In genomic region chr19:17302391-17303166, GRCh38 we compare ENCODE assay signal across 8 cellular contexts. TPM values are rescaled to one million over a fixed set of nuclear protein-coding genes. Genes with fewer than 3 reads are reported as not detected.
DNase-seq lines count a peak whose midpoint lies in the region; ATAC-seq and TF ChIP-seq lines count a peak whose summit lies in the region.

No MANE protein-coding gene starts in this region.

- H3K27ac ChIP-seq in Karpas-422 (ENCODE audit: low read length) (peak overlapping the region; percentile 10; the same call in 1 of the 2 replicates), suprapubic skin (peak overlapping the region; percentile 47)

- H3K4me2 ChIP-seq in Karpas-422 (ENCODE audit: low read depth, low read length, poor library complexity, severe bottlenecking): peak overlapping the region; percentile 37

- H3K4me1 ChIP-seq in Karpas-422 (ENCODE audit: low read length) (peaks cover 24% of the 10 kb centered on the region), adipocyte (ENCODE audit: control insufficient read depth, insufficient read depth, low read length) (peaks cover 31% of the 10 kb centered on the region), suprapubic skin (peaks cover 50% of the 10 kb centered on the region)

- H3K9me2 ChIP-seq in Karpas-422 (replicated peaks; ENCODE audit: insufficient read depth, low read length): no peaks in the 10 kb centered on the region

- H3K27me3 ChIP-seq in Karpas-422 (ENCODE audit: low read length): no peaks in the 10 kb centered on the region
- H3K27me3 ChIP-seq in adipocyte (replicated peaks; ENCODE audit: control insufficient read depth, insufficient read depth, low read length): no peaks in the 10 kb centered on the region
- no peaks in the 10 kb centered on the region for H3K27me3 ChIP-seq in kidney epithelial cell (ENCODE audit: control insufficient read depth, insufficient read depth, low read length)
- H3K27me3 ChIP-seq in suprapubic skin: no peaks in the 10 kb centered on the region

- peak overlapping the region; percentile 83 to 88 for H3K4me3 Mint-ChIP-seq in CD14-positive monocyte

- peak overlapping the region; percentile 43; the same call in 1 of the 2 replicates for H3K4me3 ChIP-seq in Karpas-422 (ENCODE audit: low read length)
- peak overlapping the region; percentile 79 for H3K4me3 ChIP-seq in adipocyte (ENCODE audit: low read length)
- peak overlapping the region; percentile 70 for H3K4me3 ChIP-seq in kidney epithelial cell (ENCODE audit: low read depth, low read length)
- peak overlapping the region; percentile 78 for H3K4me3 ChIP-seq in suprapubic skin

- TF ChIP-seq CTCF in CD14-positive monocyte (IDR thresholded peaks at IDR 0.05): no peak
- no peak for TF ChIP-seq CTCF in kidney epithelial cell (IDR thresholded peaks at IDR 0.05; ENCODE audit: insufficient read depth, low read length, poor library complexity, severe bottlenecking)
- no peak for TF ChIP-seq CTCF in suprapubic skin (IDR thresholded peaks at IDR 0.05)

- no peak for TF ChIP-seq EP300 in suprapubic skin (IDR thresholded peaks at IDR 0.05)

- 60% methylated on average over 1 of the region's 29 CpGs for WGBS in suprapubic skin

- peaks cover 6% of the 10 kb centered on the region for H3K79me2 ChIP-seq in Karpas-422 (ENCODE audit: low read length)

- no peaks in the 10 kb centered on the region for H3K27me3 Mint-ChIP-seq in CD14-positive monocyte (ENCODE audit: low read depth in 3 of 3)

- no peaks in the 10 kb centered on the region for H3K9me3 ChIP-seq in Karpas-422 (ENCODE audit: low read length)
- H3K9me3 ChIP-seq in adipocyte (ENCODE audit: control insufficient read depth, low read length): no peaks in the 10 kb centered on the region
- H3K9me3 ChIP-seq in suprapubic skin: no peaks in the 10 kb centered on the region

- H3K9me3 Mint-ChIP-seq in CD14-positive monocyte: peaks cover 4 to 13% (median 11%) of the 10 kb centered on the region in 7 donors

- H3K4me1 Mint-ChIP-seq in CD14-positive monocyte: peaks cover 31% of the 10 kb centered on the region

- H3K36me3 ChIP-seq in Karpas-422 (ENCODE audit: insufficient read depth, low read length) (no peaks in the 10 kb centered on the region; the same call in 1 of the 2 replicates), adipocyte (ENCODE audit: control insufficient read depth, insufficient read depth, low read length, severe bottlenecking) (no peaks in the 10 kb centered on the region), kidney epithelial cell (ENCODE audit: control insufficient read depth, insufficient read depth, low read length) (peaks cover 3% of the 10 kb centered on the region), suprapubic skin (peaks cover 6% of the 10 kb centered on the region)

- peaks cover 12 to 32% of the 10 kb centered on the region in 2 donors for H3K36me3 Mint-ChIP-seq in CD14-positive monocyte

- no peak for TF ChIP-seq POLR2A in suprapubic skin (IDR thresholded peaks at IDR 0.05)

- H3K9ac ChIP-seq in Karpas-422 (ENCODE audit: low read length) (peak overlapping the region; percentile 4; the same call in 1 of the 2 replicates), adipocyte (ENCODE audit: low read length) (peak overlapping the region; percentile 78)

- intact Hi-C loops in CD14-positive monocyte (cut with micrococcal nuclease): loop anchor here in 1 of 2 donors (5.0 kb wide), 1 partner anchor 35 kb away; the partner anchor contains the start of gene GTPBP3

- H4K20me1 ChIP-seq in Karpas-422 (ENCODE audit: insufficient read depth, low read depth, low read length): peaks cover 11% of the 10 kb centered on the region; the same call in 1 of the 2 replicates

- no peak for DNase-seq in CD14-positive monocyte (ENCODE audit: low spot score)
- peak; percentile 67 for DNase-seq in Karpas-422
- no peak for DNase-seq in adipocyte (ENCODE audit: low read depth)
- DNase-seq in kidney epithelial cell (ENCODE audit: low read depth): no peak
- peak in 1 of 2 donors; percentile 70 for DNase-seq in suprapubic skin (ENCODE audit: low spot score in 2 of 2)
- no peak for DNase-seq in pons (ENCODE audit: low spot score)

- H3K27ac Mint-ChIP-seq in CD14-positive monocyte: peak overlapping the region; percentile 42 to 78 (median 63)

- ATAC-seq in HG03108 (IDR thresholded peaks at IDR 0.05; ENCODE audit: unreplicated experiment) (no peak), GM21717 (IDR thresholded peaks at IDR 0.05; ENCODE audit: unreplicated experiment) (no peak)

- no peak overlapping the region for H2AFZ ChIP-seq in Karpas-422 (ENCODE audit: low read length)

RNA-seq across cellular contexts. Expression of gene ABHD8, which starts 0.6 kb away (rescaled TPM):
- 10 to 100 TPM; 12.5 to 14.9 TPM for polyA plus RNA-seq in CD14-positive monocyte
- 0.37 and 2.0 TPM in 2 replicates for total RNA-seq in Karpas-422 (2014; rRNA removed; shearing (Covaris generic); ENCODE audit: low replicate concordance)
- 18.6 and 19.9 TPM in 2 replicates for total RNA-seq in kidney epithelial cell
- total RNA-seq in suprapubic skin: 10 to 100 TPM in 3 of 4 donors, 1 to 10 TPM in 1; 9.7 to 15.7 (median 13.6) TPM

RNA-seq across cellular contexts. Expression of gene MRPL34, which starts 3.1 kb away (rescaled TPM):
- polyA plus RNA-seq in CD14-positive monocyte: 100 to 1,000 TPM; 155 to 208 TPM
- 34.0 and 68.6 TPM in 2 replicates for total RNA-seq in Karpas-422 (2014; rRNA removed; shearing (Covaris generic); ENCODE audit: low replicate concordance)
- 71.0 and 125 TPM in 2 replicates for total RNA-seq in kidney epithelial cell
- total RNA-seq in suprapubic skin: 10 to 100 TPM; 42.7 to 89.5 (median 73.1) TPM

RNA-seq across cellular contexts. Expression of gene DDA1, which starts 6.8 kb away (rescaled TPM):
- 10 to 100 TPM; 22.5 to 23.8 TPM for polyA plus RNA-seq in CD14-positive monocyte
- total RNA-seq in Karpas-422 (2014; rRNA removed; shearing (Covaris generic); ENCODE audit: low replicate concordance): 24.4 and 33.0 TPM in 2 replicates
- total RNA-seq in kidney epithelial cell (47.3 and 73.4 TPM in 2 replicates), suprapubic skin (10 to 100 TPM; 17.9 to 35.2 (median 22.8) TPM)

RNA-seq across cellular contexts. Expression of gene ANKLE1, which starts 20.9 kb away (rescaled TPM):
- polyA plus RNA-seq in CD14-positive monocyte: 1 to 10 TPM; 1.3 to 2.2 TPM
- total RNA-seq in Karpas-422 (2014; rRNA removed; shearing (Covaris generic); ENCODE audit: low replicate concordance): 19.6 and 29.4 TPM in 2 replicates
- 0.17 and 0.55 TPM in 2 replicates for total RNA-seq in kidney epithelial cell
- total RNA-seq in suprapubic skin: 1 to 10 TPM in 3 of 4 donors, under 1 TPM in 1; 0.30 to 2.5 (median 1.5) TPM

RNA-seq across cellular contexts. Expression of gene ANO8, which starts 32.1 kb away (rescaled TPM):
- polyA plus RNA-seq in CD14-positive monocyte: under 1 TPM in 1 of 2 donors, not detected in 1; 0.11 TPM
- 0.82 and 2.3 TPM in 2 replicates for total RNA-seq in Karpas-422 (2014; rRNA removed; shearing (Covaris generic); ENCODE audit: low replicate concordance)
- 6.9 and 9.3 TPM in 2 replicates for total RNA-seq in kidney epithelial cell
- total RNA-seq in suprapubic skin: 10 to 100 TPM; 29.9 to 47.1 (median 37.1) TPM
